Comparison of ENCODE assay signal across 2 cellular contexts in genomic region chr10:8350250-8350967, GRCh38.
TF ChIP-seq lines count a peak whose summit lies in the region.

No MANE protein-coding gene starts in this region.

TF ChIP-seq in A549, 52 proteins besides CTCF, POLR2A, EP300 and RAD21 (continued from another document):
- no peak for TF ChIP-seq RNF2 (IDR thresholded peaks at IDR 0.05; ENCODE audit: borderline replicate concordance, low read depth)
- no peak for TF ChIP-seq BCL3 (IDR thresholded peaks at IDR 0.05)
- no peak for TF ChIP-seq SMC3 (IDR thresholded peaks at IDR 0.05)
- TF ChIP-seq JUNB (IDR thresholded peaks at IDR 0.05) = no peak
- TF ChIP-seq MAZ (IDR thresholded peaks at IDR 0.05; ENCODE audit: borderline replicate concordance, low read depth, low read length) = no peak
- TF ChIP-seq HOXA7 (CRISPR knock-in tag; IDR thresholded peaks at IDR 0.05) = no peak
- TF ChIP-seq FOSL2 (IDR thresholded peaks at IDR 0.05) = no peak
- TF ChIP-seq FOSL2 (CRISPR knock-in tag; IDR thresholded peaks at IDR 0.05) = no peak
- no peak for TF ChIP-seq FOSB (CRISPR knock-in tag; IDR thresholded peaks at IDR 0.05)
- TF ChIP-seq MYC (IDR thresholded peaks at IDR 0.05; ENCODE audit: borderline replicate concordance, low read length) = no peak
- TF ChIP-seq EHMT2 (IDR thresholded peaks at IDR 0.05; ENCODE audit: low read depth) = no peak
- no peak for TF ChIP-seq HMGXB4 (CRISPR knock-in tag; IDR thresholded peaks at IDR 0.05; ENCODE audit: borderline replicate concordance)
- TF ChIP-seq RARB (CRISPR knock-in tag; IDR thresholded peaks at IDR 0.05) = no peak

TF ChIP-seq in GM23338, 12 proteins besides CTCF, POLR2A, EP300 and RAD21 (continued from another document):
- TF ChIP-seq ZNF462 (CRISPR knock-in tag; IDR thresholded peaks at IDR 0.05) (no peak), STAT1 (IDR thresholded peaks at IDR 0.05; ENCODE audit: unreplicated experiment) (no peak), CREB1 (CRISPR knock-in tag; IDR thresholded peaks at IDR 0.05; ENCODE audit: low read depth) (no peak), POLR2AphosphoS5 (IDR thresholded peaks at IDR 0.05; ENCODE audit: low read depth) (no peak), ETS1 (IDR thresholded peaks at IDR 0.05) (no peak), REST (IDR thresholded peaks at IDR 0.05; ENCODE audit: unreplicated experiment) (no peak), EZH2phosphoT487 (IDR thresholded peaks at IDR 0.05; ENCODE audit: unreplicated experiment) (no peak), JUNB (IDR thresholded peaks at IDR 0.05; ENCODE audit: unreplicated experiment) (no peak), ZNF331 (CRISPR knock-in tag; IDR thresholded peaks at IDR 0.05; ENCODE audit: low read depth) (no peak), ZNF114 (CRISPR knock-in tag; IDR thresholded peaks at IDR 0.05) (no peak), EZH2 (IDR thresholded peaks at IDR 0.05; ENCODE audit: low read depth, unreplicated experiment) (no peak)
